In genomic region chr12:91918431-91918830, GRCh38 we compare ENCODE assay signal across 21 cellular contexts.
"Had no signal": no experiment of that assay in that cellular context is flagged by ENCODE, and none has a peak within 500 bp of the region (broad histone marks: within the 10 kb centered on the region; RNA-seq: fewer than 3 reads in every experiment).

No MANE protein-coding gene starts in this region.

- H3K27ac Mint-ChIP-seq: activated CD4-positive, alpha-beta memory T cell treated with anti-CD3 and anti-CD28 coated beads for 36 hours; activated naive CD4-positive, alpha-beta T cell treated with anti-CD3 and anti-CD28 coated beads for 36 hours; activated naive CD8-positive, alpha-beta T cell treated with anti-CD3 and anti-CD28 coated beads, Interleukin-2, amount 10 ng/mL, durations not matched to agents 7 days and 5 days; activated T-helper 1 cell treated with anti-CD3 and anti-CD28 coated beads, Interleukin-12 subunit alpha, Interleukin-12 subunit beta, Interleukin-2, Interleukin-4 antibody, amounts not matched to agents 30 ng/mL and 10 ng/mL and 1 ng/mL, durations not matched to agents 14 hours and 24 hours and 36 hours; brain; progenitor cell of endocrine pancreas had no signal

- FAIRE-seq: endothelial cell of umbilical vein, kidney had no signal

- ATAC-seq: heart left ventricle; left colon; naive thymus-derived CD8-positive, alpha-beta T cell; right lobe of liver had no signal

- DNase-seq: activated CD4-positive, alpha-beta memory T cell treated with anti-CD3 and anti-CD28 coated beads for 36 hours; activated CD4-positive, alpha-beta T cell treated with anti-CD3 and anti-CD28 coated beads for 48 hours; activated CD8-positive, alpha-beta memory T cell treated with anti-CD3 and anti-CD28 coated beads, Interleukin-2, amount 50 U/mL, for 4 hours; activated effector memory CD4-positive, alpha-beta T cell treated with anti-CD3 and anti-CD28 coated beads, Interleukin-2, amount 50 U/mL, for 16 hours; activated naive CD4-positive, alpha-beta T cell treated with anti-CD3 and anti-CD28 coated beads for 36 hours; activated naive CD8-positive, alpha-beta T cell treated with anti-CD3 and anti-CD28 coated beads, Interleukin-2, amount 10 ng/mL, durations not matched to agents 7 days and 5 days; activated T-cell treated with anti-CD3 and anti-CD28 coated beads, Interleukin-2, amount 50 U/mL, for 1 hour; heart left ventricle; hypothalamus; immature natural killer cell; kidney; left colon; naive thymus-derived CD8-positive, alpha-beta T cell; right lobe of liver; stimulated activated CD4-positive, alpha-beta T cell treated with anti-CD3 and anti-CD28 coated beads, Interleukin-2, amount 100 ng/mL, for 48 hours; stimulated activated naive CD4-positive, alpha-beta T cell treated with Interleukin-2 at 50 U/mL for 16 hours; transverse colon had no signal

- H3K36me3 Mint-ChIP-seq: activated CD4-positive, alpha-beta memory T cell treated with anti-CD3 and anti-CD28 coated beads for 36 hours; immature natural killer cell had no signal
